Comparison of ENCODE assay signal across 38 cellular contexts in the genomic region with DNA sequence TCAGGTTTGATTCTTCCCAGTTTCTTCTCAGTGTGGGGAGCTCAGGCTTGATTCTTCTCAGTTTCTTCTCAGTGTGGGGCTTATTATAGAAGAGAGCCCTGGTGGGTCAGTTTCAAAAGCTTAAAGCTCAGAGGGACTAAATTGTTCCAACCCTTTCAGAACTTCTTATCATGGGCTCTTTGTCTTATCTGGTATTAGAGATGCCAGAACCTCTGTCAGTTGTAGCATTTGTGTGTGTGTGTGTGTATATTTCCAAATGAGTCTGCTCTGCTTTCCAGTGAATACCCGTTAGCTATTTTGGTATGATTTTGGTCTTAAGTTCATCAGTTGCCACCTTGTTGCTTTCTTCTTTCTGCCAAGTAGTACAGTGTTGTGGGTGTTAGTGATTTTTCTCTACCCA. TPM values are rescaled to one million over a fixed set of nuclear protein-coding genes. Genes with fewer than 3 reads are reported as not detected.
"Had no signal": no experiment of that assay in that cellular context is flagged by ENCODE, and none has a peak within 500 bp of the region (broad histone marks: within the 10 kb centered on the region; RNA-seq: fewer than 3 reads in every experiment).

No MANE protein-coding gene starts in this region.

- H3K4me3 Mint-ChIP-seq: activated CD4-positive, alpha-beta memory T cell treated with anti-CD3 and anti-CD28 coated beads for 36 hours; activated CD4-positive, alpha-beta T cell treated with anti-CD3 and anti-CD28 coated beads for 36 hours; activated CD4-positive, alpha-beta T cell treated with anti-CD3 and anti-CD28 coated beads, Interleukin-2, amount 10 ng/mL, durations not matched to agents 24 days and 14 days; activated CD8-positive, alpha-beta memory T cell treated with anti-CD3 and anti-CD28 coated beads, Interleukin-2, amount 10 ng/mL, durations not matched to agents 7 days and 5 days; activated CD8-positive, alpha-beta T cell treated with anti-CD3 and anti-CD28 coated beads, Interleukin-2, amount 10 ng/mL, durations not matched to agents 7 days and 5 days; activated naive CD4-positive, alpha-beta T cell treated with anti-CD3 and anti-CD28 coated beads for 36 hours; activated naive CD4-positive, alpha-beta T cell treated with anti-CD3 and anti-CD28 coated beads, Interleukin-2, amount 50 U/mL, for 24 hours; activated naive CD8-positive, alpha-beta T cell treated with anti-CD3 and anti-CD28 coated beads for 36 hours; activated naive CD8-positive, alpha-beta T cell treated with anti-CD3 and anti-CD28 coated beads, Interleukin-2, amount 50 U/mL, for 24 hours; activated T-helper 1 cell treated with anti-CD3 and anti-CD28 coated beads, Interleukin-12 subunit alpha, Interleukin-12 subunit beta, Interleukin-2, Interleukin-4 antibody, amounts not matched to agents 30 ng/mL and 10 ng/mL and 1 ng/mL, durations not matched to agents 14 hours and 24 hours and 36 hours; central memory CD8-positive, alpha-beta T cell; dendritic cell treated with granulocyte-macrophage colony-stimulating factor and Interleukin-4, amounts not matched to agents 40 ng/mL and 50 ng/mL, for 4 days; endodermal cell; T-helper 17 cell; T-helper 2 cell treated with Interferon-gamma antibody and Interleukin-4, amounts not matched to agents 5 μg/mL and 100 μg/mL, for 36 hours had no signal

- H3K27me3 ChIP-seq: adrenal gland, body of pancreas, dorsolateral prefrontal cortex, esophagus muscularis mucosa, foreskin keratinocyte, gastroesophageal sphincter, heart right ventricle had no signal

- H3K4me1 Mint-ChIP-seq: activated CD4-positive, alpha-beta T cell treated with anti-CD3 and anti-CD28 coated beads for 36 hours; activated CD4-positive, alpha-beta T cell treated with anti-CD3 and anti-CD28 coated beads, Interleukin-2, amount 10 ng/mL, durations not matched to agents 24 days and 14 days; activated CD8-positive, alpha-beta memory T cell treated with anti-CD3 and anti-CD28 coated beads, Interleukin-2, amount 10 ng/mL, durations not matched to agents 7 days and 5 days; activated naive CD8-positive, alpha-beta T cell treated with anti-CD3 and anti-CD28 coated beads, Interleukin-2, amount 50 U/mL, for 24 hours; central memory CD8-positive, alpha-beta T cell had no signal

- H3K9me3 Mint-ChIP-seq: activated CD4-positive, alpha-beta memory T cell treated with anti-CD3 and anti-CD28 coated beads for 36 hours; activated CD4-positive, alpha-beta T cell treated with anti-CD3 and anti-CD28 coated beads, Interleukin-2, amount 10 ng/mL, durations not matched to agents 24 days and 14 days; activated naive CD4-positive, alpha-beta T cell treated with anti-CD3 and anti-CD28 coated beads for 36 hours; activated naive CD4-positive, alpha-beta T cell treated with anti-CD3 and anti-CD28 coated beads, Interleukin-2, amount 50 U/mL, for 24 hours; activated naive CD8-positive, alpha-beta T cell treated with anti-CD3 and anti-CD28 coated beads for 36 hours; activated naive CD8-positive, alpha-beta T cell treated with anti-CD3 and anti-CD28 coated beads, Interleukin-2, amount 50 U/mL, for 24 hours; activated T-helper 1 cell treated with anti-CD3 and anti-CD28 coated beads, Interleukin-12 subunit alpha, Interleukin-12 subunit beta, Interleukin-2, Interleukin-4 antibody, amounts not matched to agents 30 ng/mL and 10 ng/mL and 1 ng/mL, durations not matched to agents 14 hours and 24 hours and 36 hours; activated T-helper 2 cell treated with anti-CD3 and anti-CD28 coated beads, Interferon-gamma antibody, Interleukin-2, Interleukin-4, amounts not matched to agents 10 μg/mL and 5 μg/mL and 100 μg/mL, durations not matched to agents 14 hours and 24 hours and 36 hours; central memory CD8-positive, alpha-beta T cell; dendritic cell treated with granulocyte-macrophage colony-stimulating factor and Interleukin-4, amounts not matched to agents 40 ng/mL and 50 ng/mL, for 4 days; endodermal cell; T-helper 2 cell treated with Interferon-gamma antibody and Interleukin-4, amounts not matched to agents 5 μg/mL and 100 μg/mL, for 36 hours had no signal

- H3K27ac ChIP-seq: adrenal gland, body of pancreas, coronary artery, dorsolateral prefrontal cortex, esophagus muscularis mucosa, foreskin keratinocyte, gastroesophageal sphincter, heart right ventricle, WERI-Rb-1 had no signal

- H3K36me3 ChIP-seq: adrenal gland, esophagus muscularis mucosa had no signal

- DNase-seq: activated CD4-positive, alpha-beta memory T cell treated with anti-CD3 and anti-CD28 coated beads for 36 hours; activated CD4-positive, alpha-beta T cell treated with anti-CD3 and anti-CD28 coated beads for 36 hours; activated CD4-positive, alpha-beta T cell treated with anti-CD3 and anti-CD28 coated beads, Interleukin-2, amount 10 ng/mL, durations not matched to agents 24 days and 14 days; activated CD4-positive, CD25-positive, alpha-beta regulatory T cell; activated CD4-positive, CD25-positive, alpha-beta regulatory T cell treated with anti-CD3 and anti-CD28 coated beads, Interleukin-2, amount 50 U/mL, for 72 hours; activated CD8-positive, alpha-beta memory T cell treated with anti-CD3 and anti-CD28 coated beads, Interleukin-2, amount 10 ng/mL, durations not matched to agents 7 days and 5 days; activated CD8-positive, alpha-beta memory T cell treated with anti-CD3 and anti-CD28 coated beads, Interleukin-2, amount 50 U/mL, for 4 hours; activated CD8-positive, alpha-beta T cell treated with anti-CD3 and anti-CD28 coated beads, Interleukin-2, amount 10 ng/mL, durations not matched to agents 7 days and 5 days; activated effector memory CD4-positive, alpha-beta T cell treated with anti-CD3 and anti-CD28 coated beads, Interleukin-2, amount 50 U/mL, for 16 hours; activated naive CD4-positive, alpha-beta T cell treated with anti-CD3 and anti-CD28 coated beads for 36 hours; activated naive CD8-positive, alpha-beta T cell treated with anti-CD3 and anti-CD28 coated beads for 36 hours; activated naive CD8-positive, alpha-beta T cell treated with anti-CD3 and anti-CD28 coated beads, Interleukin-2, amount 50 U/mL, for 24 hours; activated T-cell treated with anti-CD3 and anti-CD28 coated beads, Interleukin-2, amount 50 U/mL, for 1 hour; activated T-cell treated with anti-CD3 and anti-CD28 coated beads, Interleukin-2, amount 50 U/mL, for 48 hours; adrenal gland; amygdala; aorta; body of pancreas; dorsolateral prefrontal cortex; effector memory CD4-positive, alpha-beta T cell; endodermal cell; erythroblast; foreskin keratinocyte; heart right ventricle; T-helper 1 cell; T-helper 17 cell; T1000; WERI-Rb-1 had no signal

- H3K36me3 Mint-ChIP-seq: activated CD8-positive, alpha-beta memory T cell treated with anti-CD3 and anti-CD28 coated beads, Interleukin-2, amount 10 ng/mL, durations not matched to agents 7 days and 5 days had no signal

- H3K27ac Mint-ChIP-seq: activated CD4-positive, alpha-beta memory T cell treated with anti-CD3 and anti-CD28 coated beads for 36 hours; activated CD4-positive, alpha-beta T cell treated with anti-CD3 and anti-CD28 coated beads for 36 hours; activated CD4-positive, alpha-beta T cell treated with anti-CD3 and anti-CD28 coated beads, Interleukin-2, amount 10 ng/mL, durations not matched to agents 24 days and 14 days; activated CD8-positive, alpha-beta memory T cell treated with anti-CD3 and anti-CD28 coated beads, Interleukin-2, amount 10 ng/mL, durations not matched to agents 7 days and 5 days; activated CD8-positive, alpha-beta T cell treated with anti-CD3 and anti-CD28 coated beads, Interleukin-2, amount 10 ng/mL, durations not matched to agents 7 days and 5 days; activated naive CD4-positive, alpha-beta T cell treated with anti-CD3 and anti-CD28 coated beads for 36 hours; activated naive CD4-positive, alpha-beta T cell treated with anti-CD3 and anti-CD28 coated beads, Interleukin-2, amount 50 U/mL, for 24 hours; activated naive CD8-positive, alpha-beta T cell treated with anti-CD3 and anti-CD28 coated beads for 36 hours; activated naive CD8-positive, alpha-beta T cell treated with anti-CD3 and anti-CD28 coated beads, Interleukin-2, amount 50 U/mL, for 24 hours; activated T-helper 1 cell treated with anti-CD3 and anti-CD28 coated beads, Interleukin-12 subunit alpha, Interleukin-12 subunit beta, Interleukin-2, Interleukin-4 antibody, amounts not matched to agents 30 ng/mL and 10 ng/mL and 1 ng/mL, durations not matched to agents 14 hours and 24 hours and 36 hours; activated T-helper 2 cell treated with anti-CD3 and anti-CD28 coated beads, Interferon-gamma antibody, Interleukin-2, Interleukin-4, amounts not matched to agents 10 μg/mL and 5 μg/mL and 100 μg/mL, durations not matched to agents 14 hours and 24 hours and 36 hours; dendritic cell treated with granulocyte-macrophage colony-stimulating factor and Interleukin-4, amounts not matched to agents 40 ng/mL and 50 ng/mL, for 4 days; endodermal cell; T-helper 17 cell; T-helper 2 cell treated with Interferon-gamma antibody and Interleukin-4, amounts not matched to agents 5 μg/mL and 100 μg/mL, for 36 hours had no signal

- ATAC-seq: activated CD4-positive, alpha-beta T cell treated with anti-CD3 and anti-CD28 coated beads for 36 hours; activated CD8-positive, alpha-beta memory T cell treated with anti-CD3 and anti-CD28 coated beads, Interleukin-2, amount 10 ng/mL, durations not matched to agents 7 days and 5 days; activated CD8-positive, alpha-beta T cell treated with anti-CD3 and anti-CD28 coated beads, Interleukin-2, amount 10 ng/mL, durations not matched to agents 7 days and 5 days; activated naive CD8-positive, alpha-beta T cell treated with anti-CD3 and anti-CD28 coated beads, Interleukin-2, amount 50 U/mL, for 24 hours; body of pancreas; foreskin keratinocyte; gastroesophageal sphincter; T-helper 17 cell had no signal

- H3K4me3 ChIP-seq: adrenal gland, body of pancreas, coronary artery, dorsolateral prefrontal cortex, esophagus muscularis mucosa, gastroesophageal sphincter, heart right ventricle had no signal

- H3K9me3 ChIP-seq: body of pancreas, esophagus muscularis mucosa, gastroesophageal sphincter, heart right ventricle had no signal

- H3K4me1 ChIP-seq: adrenal gland, body of pancreas, esophagus muscularis mucosa, foreskin keratinocyte, gastroesophageal sphincter had no signal

- H3K27me3 Mint-ChIP-seq: activated CD4-positive, alpha-beta memory T cell treated with anti-CD3 and anti-CD28 coated beads for 36 hours; activated CD4-positive, alpha-beta T cell treated with anti-CD3 and anti-CD28 coated beads for 36 hours; activated CD4-positive, alpha-beta T cell treated with anti-CD3 and anti-CD28 coated beads, Interleukin-2, amount 10 ng/mL, durations not matched to agents 24 days and 14 days; activated CD8-positive, alpha-beta memory T cell treated with anti-CD3 and anti-CD28 coated beads, Interleukin-2, amount 10 ng/mL, durations not matched to agents 7 days and 5 days; activated naive CD4-positive, alpha-beta T cell treated with anti-CD3 and anti-CD28 coated beads, Interleukin-2, amount 50 U/mL, for 24 hours; activated naive CD8-positive, alpha-beta T cell treated with anti-CD3 and anti-CD28 coated beads for 36 hours; activated naive CD8-positive, alpha-beta T cell treated with anti-CD3 and anti-CD28 coated beads, Interleukin-2, amount 50 U/mL, for 24 hours; central memory CD8-positive, alpha-beta T cell; dendritic cell treated with granulocyte-macrophage colony-stimulating factor and Interleukin-4, amounts not matched to agents 40 ng/mL and 50 ng/mL, for 4 days; T-helper 17 cell had no signal

RNA-seq across cellular contexts. Expression of a gene that starts 53.9 kb away (rescaled TPM):
- total RNA-seq: activated CD4-positive, alpha-beta memory T cell treated with anti-CD3 and anti-CD28 coated beads for 36 hours; activated CD4-positive, alpha-beta T cell treated with anti-CD3 and anti-CD28 coated beads for 36 hours; activated CD4-positive, alpha-beta T cell treated with anti-CD3 and anti-CD28 coated beads, Interleukin-2, amount 10 ng/mL, durations not matched to agents 24 days and 14 days; activated naive CD4-positive, alpha-beta T cell treated with anti-CD3 and anti-CD28 coated beads for 36 hours; activated naive CD8-positive, alpha-beta T cell treated with anti-CD3 and anti-CD28 coated beads for 36 hours; activated T-helper 2 cell treated with anti-CD3 and anti-CD28 coated beads, Interferon-gamma antibody, Interleukin-2, Interleukin-4, amounts not matched to agents 10 μg/mL and 5 μg/mL and 100 μg/mL, durations not matched to agents 14 hours and 24 hours and 36 hours; adrenal gland; aorta; body of pancreas; esophagus muscularis mucosa; foreskin keratinocyte; gastroesophageal sphincter; glomerular endothelial cell; heart right ventricle; T-helper 17 cell had no signal
- polyA plus RNA-seq: aorta, foreskin keratinocyte had no signal
